ENCODE assay signal across 8 cellular contexts in the genomic region with DNA sequence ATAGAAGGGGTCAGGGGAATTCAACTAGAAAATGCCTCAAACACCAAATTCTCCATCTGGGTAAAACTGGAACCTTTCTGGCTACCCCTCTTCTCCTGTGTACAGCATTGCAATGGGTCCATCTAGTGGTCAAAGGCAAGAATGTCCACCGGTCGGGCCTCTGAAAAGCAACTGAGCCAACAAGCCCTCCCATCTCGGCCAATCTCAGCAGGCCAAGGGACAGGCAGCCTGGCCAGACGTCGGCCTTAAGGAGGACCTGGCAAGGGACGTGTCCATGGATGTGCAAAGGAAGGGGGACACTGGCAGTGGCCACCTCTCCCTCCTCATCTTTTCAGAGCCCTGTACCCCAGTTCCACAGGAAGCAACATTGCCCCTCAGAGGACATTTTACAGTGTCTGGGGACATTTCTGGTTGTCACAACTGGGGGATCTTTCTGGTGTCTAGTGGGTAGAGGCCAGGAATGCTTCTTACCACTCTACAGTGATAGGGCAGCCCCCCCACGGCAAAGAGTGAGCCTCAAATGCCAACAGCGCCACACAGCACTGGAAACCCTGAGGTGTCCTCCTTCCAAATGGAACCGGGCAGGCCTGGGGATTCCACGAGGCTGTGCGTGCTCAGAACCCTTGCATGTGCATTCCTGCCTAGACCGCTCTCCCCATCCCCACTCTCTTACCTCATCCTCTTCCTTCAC.
DNase-seq lines count a peak whose midpoint lies in the region; ATAC-seq, FAIRE-seq and TF ChIP-seq lines count a peak whose summit lies in the region.

No MANE protein-coding gene starts in this region.

- peak; percentile 81 for DNase-seq in AG20443 (ENCODE audit: low spot score)
- peak; percentile 30 for DNase-seq in NCI-H2081 treated with DMSO at 0.1 percent for 48 hours (lab: John Stamatoyannopoulos, UW)
- DNase-seq in WTC11 (ENCODE audit: low spot score) = peak; percentile 84
- peak; percentile 18 to 62 for DNase-seq in frontal cortex (ENCODE audit: low spot score in 2 of 2)
- DNase-seq in occipital lobe (lab: John Stamatoyannopoulos, UW) = peak; percentile 46
- DNase-seq in cortex of kidney (lab: John Stamatoyannopoulos, UW) = no peak

- no peak for FAIRE-seq in frontal cortex (lab: Jason Lieb, UNC)

- H3K4me1 Mint-ChIP-seq in WTC11 = peaks cover 29% of the 10 kb centered on the region

- POLR2A ChIA-PET in WTC11 (lab: Charles Lee) = no interaction called here

- H3K4me3 ChIP-seq in GM12875 (ENCODE audit: low read depth, low read length) = no peak overlapping the region

- peak; percentile 79 for TF ChIP-seq CTCF in GM12875 (IDR thresholded peaks at IDR 0.05; ENCODE audit: borderline replicate concordance, insufficient read depth, low read depth, low read length)
- TF ChIP-seq CTCF in WTC11 (IDR thresholded peaks at IDR 0.05) = peak; percentile 88

- no peak overlapping the region for H3K27ac Mint-ChIP-seq in WTC11

- H3K9me3 Mint-ChIP-seq in WTC11 = peaks cover 16% of the 10 kb centered on the region

- CTCF ChIA-PET in WTC11 (lab: Charles Lee) = interaction anchor here (0.7 to 6.4 kb wide), 24 partner anchors 9 to 916 kb away, joined by 3 to 75 read pairs (median 4); partner anchors contain the start of gene FOXA2

- peaks cover 5% of the 10 kb centered on the region; the same call in 1 of the 2 replicates for H3K36me3 Mint-ChIP-seq in WTC11

- H3K27me3 Mint-ChIP-seq in WTC11 (ENCODE audit: low read depth) = peaks cover 24% of the 10 kb centered on the region

- H3K4me3 Mint-ChIP-seq in WTC11 = no peak overlapping the region

- peak; percentile 84 for ATAC-seq in HG02870 (IDR thresholded peaks at IDR 0.05; ENCODE audit: unreplicated experiment)
- peak; percentile 87 for ATAC-seq in WTC11

TF ChIP-seq in WTC11, 78 proteins besides CTCF, POLR2A, EP300 and RAD21 (continues in another document):
- TF ChIP-seq, protein P1, sequence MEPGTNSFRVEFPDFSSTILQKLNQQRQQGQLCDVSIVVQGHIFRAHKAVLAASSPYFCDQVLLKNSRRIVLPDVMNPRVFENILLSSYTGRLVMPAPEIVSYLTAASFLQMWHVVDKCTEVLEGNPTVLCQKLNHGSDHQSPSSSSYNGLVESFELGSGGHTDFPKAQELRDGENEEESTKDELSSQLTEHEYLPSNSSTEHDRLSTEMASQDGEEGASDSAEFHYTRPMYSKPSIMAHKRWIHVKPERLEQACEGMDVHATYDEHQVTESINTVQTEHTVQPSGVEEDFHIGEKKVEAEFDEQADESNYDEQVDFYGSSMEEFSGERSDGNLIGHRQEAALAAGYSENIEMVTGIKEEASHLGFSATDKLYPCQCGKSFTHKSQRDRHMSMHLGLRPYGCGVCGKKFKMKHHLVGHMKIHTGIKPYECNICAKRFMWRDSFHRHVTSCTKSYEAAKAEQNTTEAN (CRISPR knock-in tag; IDR thresholded peaks at IDR 0.05) = no peak
- TF ChIP-seq, protein P2, sequence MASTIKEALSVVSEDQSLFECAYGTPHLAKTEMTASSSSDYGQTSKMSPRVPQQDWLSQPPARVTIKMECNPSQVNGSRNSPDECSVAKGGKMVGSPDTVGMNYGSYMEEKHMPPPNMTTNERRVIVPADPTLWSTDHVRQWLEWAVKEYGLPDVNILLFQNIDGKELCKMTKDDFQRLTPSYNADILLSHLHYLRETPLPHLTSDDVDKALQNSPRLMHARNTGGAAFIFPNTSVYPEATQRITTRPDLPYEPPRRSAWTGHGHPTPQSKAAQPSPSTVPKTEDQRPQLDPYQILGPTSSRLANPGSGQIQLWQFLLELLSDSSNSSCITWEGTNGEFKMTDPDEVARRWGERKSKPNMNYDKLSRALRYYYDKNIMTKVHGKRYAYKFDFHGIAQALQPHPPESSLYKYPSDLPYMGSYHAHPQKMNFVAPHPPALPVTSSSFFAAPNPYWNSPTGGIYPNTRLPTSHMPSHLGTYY (CRISPR knock-in tag; IDR thresholded peaks at IDR 0.05) = no peak
- TF ChIP-seq ATF2 (CRISPR knock-in tag; IDR thresholded peaks at IDR 0.05; ENCODE audit: borderline replicate concordance, low read depth) (no peak), TEAD4 (CRISPR knock-in tag; IDR thresholded peaks at IDR 0.05) (no peak), MXD4 (CRISPR knock-in tag; IDR thresholded peaks at IDR 0.05; ENCODE audit: borderline replicate concordance) (no peak), RORB (CRISPR knock-in tag; IDR thresholded peaks at IDR 0.05) (no peak), JAZF1 (CRISPR knock-in tag; IDR thresholded peaks at IDR 0.05) (no peak), HMGXB4 (CRISPR knock-in tag; IDR thresholded peaks at IDR 0.05) (no peak), ELF4 (CRISPR knock-in tag; IDR thresholded peaks at IDR 0.05; ENCODE audit: low read depth) (no peak), KAT7 (CRISPR knock-in tag; IDR thresholded peaks at IDR 0.05; ENCODE audit: borderline replicate concordance) (no peak), ZNF263 (CRISPR knock-in tag; IDR thresholded peaks at IDR 0.05; ENCODE audit: low read depth) (no peak), NFATC4 (CRISPR knock-in tag; IDR thresholded peaks at IDR 0.05) (no peak), SMAD3 (CRISPR knock-in tag; IDR thresholded peaks at IDR 0.05; ENCODE audit: borderline replicate concordance) (no peak), ZNF671 (CRISPR knock-in tag; IDR thresholded peaks at IDR 0.05) (no peak), TCF7 (CRISPR knock-in tag; IDR thresholded peaks at IDR 0.05; ENCODE audit: low read depth) (no peak), IRF2 (CRISPR knock-in tag; IDR thresholded peaks at IDR 0.05; ENCODE audit: borderline replicate concordance, low read depth) (no peak), ZNF416 (CRISPR knock-in tag; IDR thresholded peaks at IDR 0.05) (no peak)
- TF ChIP-seq, protein P3, sequence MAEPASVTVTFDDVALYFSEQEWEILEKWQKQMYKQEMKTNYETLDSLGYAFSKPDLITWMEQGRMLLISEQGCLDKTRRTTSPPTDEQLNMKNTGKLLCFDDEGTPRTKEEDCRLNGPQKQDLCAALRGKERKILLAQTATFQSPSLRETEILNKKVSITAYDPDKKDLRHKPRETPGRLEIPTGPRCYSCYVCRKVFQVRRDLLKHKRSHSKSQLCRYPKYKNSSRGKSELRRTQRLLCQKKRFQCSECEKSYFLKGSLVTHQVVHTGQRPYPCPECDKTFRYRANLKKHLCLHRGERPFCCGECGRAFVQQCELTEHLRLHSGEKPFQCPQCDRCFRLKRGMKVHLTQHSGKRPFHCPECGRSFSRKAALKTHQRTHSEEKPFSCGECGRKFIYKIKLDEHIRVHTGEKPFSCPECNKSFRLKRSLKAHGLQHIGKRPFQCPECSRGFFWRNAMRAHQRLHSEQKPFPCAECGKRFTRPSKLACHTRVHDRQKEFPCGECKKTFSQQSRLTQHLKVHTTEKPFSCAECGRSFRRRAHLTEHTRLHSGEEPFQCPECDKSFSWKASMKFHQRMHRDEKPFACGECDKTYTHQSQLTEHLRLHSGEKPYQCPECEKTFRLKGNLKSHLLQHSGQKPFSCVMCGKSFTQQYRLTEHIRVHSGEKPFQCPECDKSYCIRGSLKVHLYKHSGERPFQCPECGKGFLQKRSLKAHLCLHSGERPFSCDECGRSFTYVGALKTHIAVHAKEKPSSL (CRISPR knock-in tag; conservative IDR thresholded peaks at IDR 0.05) = no peak
- TF ChIP-seq, protein P4, sequence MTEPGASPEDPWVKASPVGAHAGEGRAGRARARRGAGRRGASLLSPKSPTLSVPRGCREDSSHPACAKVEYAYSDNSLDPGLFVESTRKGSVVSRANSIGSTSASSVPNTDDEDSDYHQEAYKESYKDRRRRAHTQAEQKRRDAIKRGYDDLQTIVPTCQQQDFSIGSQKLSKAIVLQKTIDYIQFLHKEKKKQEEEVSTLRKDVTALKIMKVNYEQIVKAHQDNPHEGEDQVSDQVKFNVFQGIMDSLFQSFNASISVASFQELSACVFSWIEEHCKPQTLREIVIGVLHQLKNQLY (CRISPR knock-in tag; IDR thresholded peaks at IDR 0.05) = no peak
